Comparison of ENCODE assay signal across 9 cellular contexts in the genomic region with DNA sequence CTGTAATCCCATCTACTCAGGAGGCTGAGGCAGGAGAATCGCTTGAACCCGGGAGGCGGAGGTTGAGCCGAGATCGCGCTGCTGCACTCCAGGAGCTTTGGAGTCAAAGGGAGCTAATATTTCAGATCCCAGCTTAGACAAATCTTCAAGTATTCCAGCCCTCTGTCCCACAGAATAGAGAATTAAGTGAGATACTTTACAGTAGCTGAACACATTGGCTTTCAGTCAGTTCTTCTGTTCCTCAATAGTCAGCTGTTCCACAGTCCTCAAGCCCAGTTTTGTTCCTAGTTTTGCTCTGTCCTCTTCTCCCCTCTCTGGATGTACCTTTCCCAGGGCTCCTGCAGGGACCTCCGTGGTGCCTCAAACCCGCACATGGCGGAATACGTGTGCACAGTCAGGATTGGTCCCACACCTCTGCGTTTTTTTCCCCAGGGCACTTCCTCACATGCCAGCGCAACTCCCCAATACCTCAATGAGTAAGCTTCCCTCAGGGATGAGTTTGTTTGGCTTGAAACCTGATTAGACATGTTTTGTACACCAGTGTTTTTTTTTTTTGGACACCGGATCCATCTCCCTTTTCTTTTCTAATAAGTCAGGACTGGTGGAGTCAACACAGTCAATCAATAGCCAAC. TPM values are rescaled to one million over a fixed set of nuclear protein-coding genes. Genes with fewer than 3 reads are reported as not detected.
A peak's percentile ranks its signal among the peaks of the same experiment; 100 is the strongest.
DNase-seq lines count a peak whose midpoint lies in the region; ATAC-seq and TF ChIP-seq lines count a peak whose summit lies in the region.
"Had no signal": no experiment of that assay in that cellular context is flagged by ENCODE, and none has a peak within 500 bp of the region (broad histone marks: within the 10 kb centered on the region; RNA-seq: fewer than 3 reads in every experiment).

No MANE protein-coding gene starts in this region.

- BruUV-seq in Panc1 (replicated peaks; lab: Mats Ljungman, UMichigan): no TSS peak

- in situ Hi-C loops in Panc1 (cut with HindIII; ENCODE audit: low pct_unique_long_range_greater_than_20kb, low sequenced_read_pairs): no loop called here

- H3K9ac ChIP-seq in trophoblast cell (ENCODE audit: low read length): no peak overlapping the region

- no peak overlapping the region for H4K91ac ChIP-seq in trophoblast cell (ENCODE audit: low read depth, low read length)

- H3K9me3 ChIP-seq in Panc1 (ENCODE audit: control insufficient read depth, insufficient read depth, low read depth, low read length): no peaks in the 10 kb centered on the region
- H3K9me3 ChIP-seq in trophoblast cell (ENCODE audit: insufficient read depth, low read depth, low read length): no peaks in the 10 kb centered on the region
- H3K9me3 ChIP-seq in effector memory CD4-positive, alpha-beta T cell (ENCODE audit: control insufficient read depth, low read length): no peaks in the 10 kb centered on the region

- intact Hi-C loops in Panc1 (cut with micrococcal nuclease; ENCODE audit: unreplicated experiment): no loop called here

- H3K4me1 Mint-ChIP-seq in endothelial cell (ENCODE audit: unreplicated experiment): peaks cover 25% of the 10 kb centered on the region

- H3K18ac ChIP-seq in trophoblast cell (ENCODE audit: low read length): no peak overlapping the region

- no peak overlapping the region for H3K23ac ChIP-seq in trophoblast cell (ENCODE audit: low read length)

- H3K27me3 Mint-ChIP-seq in endothelial cell (ENCODE audit: unreplicated experiment): peaks cover 5% of the 10 kb centered on the region

- H3K36me3 Mint-ChIP-seq in endothelial cell (ENCODE audit: low read depth, unreplicated experiment): peaks cover 31% of the 10 kb centered on the region

- peak overlapping the region; percentile 95 for H3K4me3 Mint-ChIP-seq in endothelial cell (ENCODE audit: unreplicated experiment)

- H3K27me3 ChIP-seq in Panc1 (ENCODE audit: control insufficient read depth, insufficient read depth, low read length): no peaks in the 10 kb centered on the region
- no peaks in the 10 kb centered on the region for H3K27me3 ChIP-seq in trophoblast cell (ENCODE audit: insufficient read depth, low read length)
- H3K27me3 ChIP-seq in effector memory CD4-positive, alpha-beta T cell (replicated peaks; ENCODE audit: control insufficient read depth, insufficient read depth, low read length, poor library complexity, severe bottlenecking): no peaks in the 10 kb centered on the region

- no peak for TF ChIP-seq CTCF in GM12864 (IDR thresholded peaks at IDR 0.05; ENCODE audit: low read depth, low read length, missing control alignments)
- no peak for TF ChIP-seq CTCF in Panc1 (IDR thresholded peaks at IDR 0.05)
- no peak for TF ChIP-seq CTCF in endothelial cell (IDR thresholded peaks at IDR 0.05; ENCODE audit: unreplicated experiment)

- peak overlapping the region; percentile 85; the same call in 1 of the 2 replicates for H3K4me3 ChIP-seq in GM12864 (ENCODE audit: low read depth, low read length)
- peak overlapping the region; percentile 98 to 99 for H3K4me3 ChIP-seq in Panc1 (ENCODE audit: low read depth in 2 of 2, low read length in 2 of 2)
- H3K4me3 ChIP-seq in trophoblast cell (ENCODE audit: low read depth, low read length): no peak overlapping the region
- no peak overlapping the region for H3K4me3 ChIP-seq in effector memory CD4-positive, alpha-beta T cell (ENCODE audit: insufficient read depth, low read depth, low read length, poor library complexity, severe bottlenecking)

- peak overlapping the region; percentile 97 for H3K4me2 ChIP-seq in trophoblast cell (ENCODE audit: low read length)

- H2BK12ac ChIP-seq in trophoblast cell (ENCODE audit: low read length): no peak overlapping the region

- DNase-seq in GM12864 (ENCODE audit: low read depth) (no peak), Panc1 (ENCODE audit: low read depth, low spot score) (no peak), endothelial cell (ENCODE audit: low spot score) (no peak), trophoblast cell (no peak), DMS79 treated with DMSO at 0.1 percent for 48 hours (lab: John Stamatoyannopoulos, UW) (no peak)
- DNase-seq in effector memory CD4-positive, alpha-beta T cell: no peak
- no peak for DNase-seq in activated effector memory CD4-positive, alpha-beta T cell treated with Interleukin-2 at 50 U/mL for 16 hours
- DNase-seq: effector CD4-positive, alpha-beta T cell had no signal

- H3K4ac ChIP-seq in trophoblast cell (ENCODE audit: low read depth, low read length): peak overlapping the region; percentile 92

- H2BK120ac ChIP-seq in trophoblast cell (ENCODE audit: insufficient read depth, low read length, poor library complexity): no peak overlapping the region

- ATAC-seq in Panc1 (no peak), HG02981 (IDR thresholded peaks at IDR 0.05; ENCODE audit: unreplicated experiment) (no peak)

- POLR2A ChIA-PET in Panc1 (lab: Charles Lee): interaction anchor here (0.9 to 1.9 kb wide), 4 partner anchors 10 to 73 kb away, joined by 3 to 23 read pairs (median 5); no protein-coding TSS in a partner anchor

- H2AK5ac ChIP-seq in trophoblast cell (ENCODE audit: low read length): no peak overlapping the region

- no peak overlapping the region for H2BK5ac ChIP-seq in trophoblast cell (ENCODE audit: low read depth, low read length, poor library complexity)

- peaks cover 7% of the 10 kb centered on the region for H3K79me2 ChIP-seq in trophoblast cell (ENCODE audit: control insufficient read depth, insufficient read depth, low read length, poor library complexity)

- CTCF ChIA-PET in Panc1 (lab: Charles Lee): interaction anchor here (0.7 to 1.7 kb wide), 2 partner anchors 73 to 97 kb away, joined by 5 read pairs; no protein-coding TSS in a partner anchor

- peak overlapping the region; percentile 91 for H3K27ac Mint-ChIP-seq in endothelial cell (ENCODE audit: unreplicated experiment)

- peaks cover 4% of the 10 kb centered on the region for H3K79me1 ChIP-seq in trophoblast cell (ENCODE audit: low read length)

- peaks cover 26% of the 10 kb centered on the region for H3K4me1 ChIP-seq in Panc1 (ENCODE audit: control insufficient read depth, insufficient read depth, low read length)
- H3K4me1 ChIP-seq in trophoblast cell (ENCODE audit: control insufficient read depth in 1 of 2, insufficient read depth in 2 of 2, low read length in 2 of 2): peaks cover 12 to 17% of the 10 kb centered on the region in 2 experiments
- H3K4me1 ChIP-seq in effector memory CD4-positive, alpha-beta T cell (ENCODE audit: control insufficient read depth, insufficient read depth, low read length, poor library complexity, severe bottlenecking): peaks cover 8% of the 10 kb centered on the region

- H3K9me3 Mint-ChIP-seq in endothelial cell (ENCODE audit: unreplicated experiment): no peaks in the 10 kb centered on the region

- no peak overlapping the region for H3K14ac ChIP-seq in trophoblast cell (ENCODE audit: low read length)

- H2AFZ ChIP-seq in trophoblast cell (ENCODE audit: insufficient read depth, low read length, poor library complexity): no peak overlapping the region

- no peak overlapping the region for H4K12ac ChIP-seq in trophoblast cell (ENCODE audit: low read depth, low read length)

- peaks cover 11% of the 10 kb centered on the region for H3K36me3 ChIP-seq in Panc1 (ENCODE audit: control insufficient read depth, insufficient read depth, low read length)
- H3K36me3 ChIP-seq in trophoblast cell (ENCODE audit: control insufficient read depth in 1 of 2, insufficient read depth in 2 of 2, low read length in 2 of 2): peaks cover 23 to 38% of the 10 kb centered on the region in 2 experiments
- H3K36me3 ChIP-seq in effector memory CD4-positive, alpha-beta T cell (ENCODE audit: control insufficient read depth, insufficient read depth, low read length): peaks cover 38% of the 10 kb centered on the region

- no CpG with 5 or more reads among the region's 13 CpGs for WGBS in trophoblast cell (ENCODE audit: extremely low coverage, insufficient coverage, insufficient read length)

- peak overlapping the region; percentile 90 for H3K27ac ChIP-seq in Panc1 (ENCODE audit: low read length)
- H3K27ac ChIP-seq in trophoblast cell (ENCODE audit: low read depth, low read length): no peak overlapping the region
- H3K27ac ChIP-seq in effector memory CD4-positive, alpha-beta T cell (ENCODE audit: insufficient read depth, low read length, poor library complexity, severe bottlenecking): no peak overlapping the region

- no peak overlapping the region for H4K8ac ChIP-seq in trophoblast cell (ENCODE audit: low read depth, low read length)

RNA-seq across cellular contexts. Expression of gene MFN2, which starts 1.2 kb away (rescaled TPM):
- total RNA-seq in Panc1 (2021; ENCODE audit: unreplicated experiment) (104 TPM), endothelial cell (ENCODE audit: unreplicated experiment) (59.4 TPM)
- polyA plus RNA-seq in Panc1 (2012; ENCODE audit: insufficient read length): 74.4 TPM
- 43.1 and 46.4 TPM in 2 replicates for polyA plus RNA-seq in trophoblast cell (2013)

RNA-seq across cellular contexts. Expression of gene MIIP, which starts 37.8 kb away (rescaled TPM):
- 56.3 TPM for total RNA-seq in Panc1 (2021; ENCODE audit: unreplicated experiment)
- 65.4 TPM for polyA plus RNA-seq in Panc1 (2012; ENCODE audit: insufficient read length)
- total RNA-seq in endothelial cell (ENCODE audit: unreplicated experiment): 49.9 TPM
- polyA plus RNA-seq in trophoblast cell (2013): 32.1 and 33.6 TPM in 2 replicates

RNA-seq across cellular contexts. Expression of gene PLOD1, which starts 47.0 kb away (rescaled TPM):
- 156 TPM for total RNA-seq in Panc1 (2021; ENCODE audit: unreplicated experiment)
- polyA plus RNA-seq in Panc1 (2012; ENCODE audit: insufficient read length): 305 TPM
- total RNA-seq in endothelial cell (ENCODE audit: unreplicated experiment): 173 TPM
- 109 and 118 TPM in 2 replicates for polyA plus RNA-seq in trophoblast cell (2013)

RNA-seq across cellular contexts. Expression of gene KIAA2013, which starts 55.3 kb away (rescaled TPM):
- total RNA-seq in Panc1 (2021; ENCODE audit: unreplicated experiment) (72.4 TPM), endothelial cell (ENCODE audit: unreplicated experiment) (38.0 TPM)
- 111 TPM for polyA plus RNA-seq in Panc1 (2012; ENCODE audit: insufficient read length)
- polyA plus RNA-seq in trophoblast cell (2013): 29.2 and 29.9 TPM in 2 replicates

Comparison
In these comparisons a context has a peak if more than half of its experiments do, and no peak if none do; other contexts are left out.
1. H3K4me3 ChIP-seq: peak in GM12864 (single experiment) and Panc1 (2 of 2); none in trophoblast cell (single experiment) and effector memory CD4-positive, alpha-beta T cell (single experiment).